Comparison of ENCODE assay signal across 13 cellular contexts in genomic region chr2:143160732-143161707, GRCh38. TPM values are rescaled to one million over a fixed set of nuclear protein-coding genes. Genes with fewer than 3 reads are reported as not detected.
A peak's percentile ranks its signal among the peaks of the same experiment; 100 is the strongest.
DNase-seq lines count a peak whose midpoint lies in the region; ATAC-seq, FAIRE-seq and TF ChIP-seq lines count a peak whose summit lies in the region.
"Had no signal": no experiment of that assay in that cellular context is flagged by ENCODE, and none has a peak within 500 bp of the region (broad histone marks: within the 10 kb centered on the region; RNA-seq: fewer than 3 reads in every experiment).

No MANE protein-coding gene starts in this region.

- peak overlapping the region; percentile 87 for H3K27ac Mint-ChIP-seq in CD8-positive, alpha-beta T cell
- H3K27ac Mint-ChIP-seq in central memory CD8-positive, alpha-beta T cell (ENCODE audit: low read depth) = peak overlapping the region; percentile 4
- no peak overlapping the region for H3K27ac Mint-ChIP-seq in MCF 10A (ENCODE audit: low read depth, unreplicated experiment)

- TF ChIP-seq EP300 in A549 (IDR thresholded peaks at IDR 0.05) = no peak

- H3K79me2 ChIP-seq in PC-9 (ENCODE audit: low read depth) = no peaks in the 10 kb centered on the region

- H3K4me3 Mint-ChIP-seq in CD8-positive, alpha-beta T cell = no peak overlapping the region
- H3K4me3 Mint-ChIP-seq in central memory CD8-positive, alpha-beta T cell = no peak overlapping the region
- no peak overlapping the region for H3K4me3 Mint-ChIP-seq in MCF 10A (ENCODE audit: unreplicated experiment)

- H3K27ac ChIP-seq in A549 (no peak overlapping the region), PC-9 (no peak overlapping the region)
- no peak overlapping the region for H3K27ac ChIP-seq in CD8-positive, alpha-beta T cell (ENCODE audit: low read depth, low read length)
- H3K27ac ChIP-seq: RWPE1 had no signal

- H3K27me3 ChIP-seq in CD8-positive, alpha-beta T cell (ENCODE audit: insufficient read depth, low read length) = no peaks in the 10 kb centered on the region
- H3K27me3 ChIP-seq in PC-9 (ENCODE audit: insufficient read depth, low read depth) = no peaks in the 10 kb centered on the region

- ATAC-seq in A549 (no peak), HG02571 (IDR thresholded peaks at IDR 0.05; ENCODE audit: unreplicated experiment) (no peak)
- ATAC-seq in CD8-positive, alpha-beta T cell = no peak
- no peak for ATAC-seq in central memory CD8-positive, alpha-beta T cell (replicated peaks; ENCODE audit: extremely low read depth, poor library complexity, severe bottlenecking)
- ATAC-seq: sciatic nerve had no signal

- no peaks in the 10 kb centered on the region for H3K27me3 Mint-ChIP-seq in CD8-positive, alpha-beta T cell (ENCODE audit: low read depth)
- no peaks in the 10 kb centered on the region for H3K27me3 Mint-ChIP-seq in central memory CD8-positive, alpha-beta T cell
- H3K27me3 Mint-ChIP-seq in MCF 10A (ENCODE audit: insufficient read depth, unreplicated experiment) = peaks cover 12% of the 10 kb centered on the region

- TF ChIP-seq CTCF in A549 (IDR thresholded peaks at IDR 0.05) (no peak), PC-9 (conservative IDR thresholded peaks at IDR 0.05) (no peak), MCF 10A (IDR thresholded peaks at IDR 0.05; ENCODE audit: unreplicated experiment) (no peak)
- TF ChIP-seq CTCF in CD8-positive, alpha-beta T cell (IDR thresholded peaks at IDR 0.05) = no peak

- no peaks in the 10 kb centered on the region for H3F3A ChIP-seq in PC-9 (ENCODE audit: insufficient read depth, low read depth)

- H3K36me3 ChIP-seq in CD8-positive, alpha-beta T cell (ENCODE audit: insufficient read depth, low read length) = peaks cover 4% of the 10 kb centered on the region
- no peaks in the 10 kb centered on the region for H3K36me3 ChIP-seq in PC-9 (ENCODE audit: low read depth)

- no peak for DNase-seq in A549 (ENCODE audit: low read depth in 1 of 2, low spot score in 1 of 2)
- DNase-seq in CD8-positive, alpha-beta T cell = peak in 1 of 7 experiments; percentile 18
- peak; percentile 68 for DNase-seq in NCI-H748 (lab: John Stamatoyannopoulos, UW; ENCODE audit: unreplicated experiment)
- DNase-seq in central memory CD8-positive, alpha-beta T cell (ENCODE audit: low spot score in 2 of 2) = no peak
- no peak for DNase-seq in PC-9
- DNase-seq in MCF 10A (ENCODE audit: unreplicated experiment) = no peak
- no peak for DNase-seq in NOMO-1 treated with DMSO at 0.1 percent for 48 hours (lab: John Stamatoyannopoulos, UW; ENCODE audit: unreplicated experiment)
- DNase-seq: activated CD4-positive, CD25-positive, alpha-beta regulatory T cell treated with anti-CD3 and anti-CD28 coated beads, Interleukin-2, amount 50 U/mL, for 72 hours; dermis blood vessel endothelial cell had no signal

- POLR2A ChIA-PET in A549 (lab: Yijun Ruan, JAX) (no interaction called here), PC-9 (lab: Charles Lee; ENCODE audit: unreplicated experiment) (no interaction called here), MCF 10A (lab: Yijun Ruan, JAX) (interaction anchor here (1.2 kb wide), 1 partner anchor 97 kb away, joined by 3 read pairs; no protein-coding TSS in a partner anchor)
- POLR2A ChIA-PET in CD8-positive, alpha-beta T cell (lab: Charles Lee) = interaction anchor here (1.0 to 2.2 kb wide), 10 partner anchors 12 to 101 kb away, joined by 3 to 8 read pairs (median 4); no protein-coding TSS in a partner anchor

- H3K9me3 Mint-ChIP-seq in CD8-positive, alpha-beta T cell = no peaks in the 10 kb centered on the region
- no peaks in the 10 kb centered on the region for H3K9me3 Mint-ChIP-seq in central memory CD8-positive, alpha-beta T cell
- H3K9me3 Mint-ChIP-seq in MCF 10A (ENCODE audit: unreplicated experiment) = no peaks in the 10 kb centered on the region

- H3K9me3 ChIP-seq in A549 = no peaks in the 10 kb centered on the region
- no peaks in the 10 kb centered on the region for H3K9me3 ChIP-seq in CD8-positive, alpha-beta T cell (ENCODE audit: low read length)
- no peaks in the 10 kb centered on the region for H3K9me3 ChIP-seq in PC-9 (ENCODE audit: insufficient read depth, low read depth)

- intact Hi-C loops in CD8-positive, alpha-beta T cell (cut with DNase I, micrococcal nuclease) = loop anchor here (5.0 kb wide), 2 partner anchors 34 to 301 kb away; partner anchors contain the start of gene ARHGAP15 (in 2 of the 2)
- intact Hi-C loops in PC-9 (cut with micrococcal nuclease; ENCODE audit: unreplicated experiment) (no loop called here), MCF 10A (cut with micrococcal nuclease) (no loop called here)

- no peak overlapping the region for H3K4me2 ChIP-seq in A549
- no peak overlapping the region for H3K4me2 ChIP-seq in PC-9

- no peaks in the 10 kb centered on the region for H3K9me2 ChIP-seq in PC-9 (ENCODE audit: insufficient read depth)

- TF ChIP-seq RAD21 in A549 (conservative IDR thresholded peaks at IDR 0.05 in 1 of 2, IDR thresholded peaks at IDR 0.05 in 1 of 2) = no peak

- 14% methylated on average over 8 of the region's 8 CpGs for WGBS in A549 (ENCODE audit: missing lambda C conversion rate)

- BruUV-seq in PC-9 (replicated peaks; lab: Mats Ljungman, UMichigan) (no TSS peak), MCF 10A (replicated peaks; lab: Mats Ljungman, UMichigan) (no TSS peak)

- H4K20me1 ChIP-seq in PC-9 (ENCODE audit: insufficient read depth) = no peaks in the 10 kb centered on the region

- FAIRE-seq in A549 (lab: Jason Lieb, UNC) = no peak

- H3K4me1 ChIP-seq in A549 (no peaks in the 10 kb centered on the region), PC-9 (replicated peaks; ENCODE audit: insufficient read depth) (no peaks in the 10 kb centered on the region)
- peaks cover 73% of the 10 kb centered on the region for H3K4me1 ChIP-seq in CD8-positive, alpha-beta T cell (ENCODE audit: insufficient read depth, low read length)

- H2AFZ ChIP-seq in PC-9 = no peak overlapping the region

- peaks cover 89% of the 10 kb centered on the region for H3K4me1 Mint-ChIP-seq in CD8-positive, alpha-beta T cell (ENCODE audit: low read depth)
- peaks cover 73% of the 10 kb centered on the region for H3K4me1 Mint-ChIP-seq in central memory CD8-positive, alpha-beta T cell
- no peaks in the 10 kb centered on the region for H3K4me1 Mint-ChIP-seq in MCF 10A (ENCODE audit: insufficient read depth, unreplicated experiment)

- H3K36me3 Mint-ChIP-seq in CD8-positive, alpha-beta T cell = peaks cover 57% of the 10 kb centered on the region
- peaks cover 14% of the 10 kb centered on the region for H3K36me3 Mint-ChIP-seq in central memory CD8-positive, alpha-beta T cell (ENCODE audit: insufficient read depth)
- H3K36me3 Mint-ChIP-seq in MCF 10A (ENCODE audit: insufficient read depth, unreplicated experiment) = no peaks in the 10 kb centered on the region

- no peak for TF ChIP-seq POLR2A in A549 (IDR thresholded peaks at IDR 0.05; ENCODE audit: low read length)

- H3K4me3 ChIP-seq in A549 (no peak overlapping the region), PC-9 (no peak overlapping the region)
- no peak overlapping the region for H3K4me3 ChIP-seq in CD8-positive, alpha-beta T cell (ENCODE audit: low read depth, low read length)
- H3K4me3 ChIP-seq: lung had no signal

- CTCF ChIA-PET in A549 (lab: Yijun Ruan, JAX) = interaction anchor here (0.8 to 3.6 kb wide), 7 partner anchors 12 to 123 kb away, joined by 3 to 27 read pairs (median 6); no protein-coding TSS in a partner anchor
- CTCF ChIA-PET in CD8-positive, alpha-beta T cell (lab: Charles Lee) = interaction anchor here (0.7 to 8.8 kb wide), 28 partner anchors 9 to 123 kb away, joined by 3 to 137 read pairs (median 7); partner anchors contain the start of gene ARHGAP15
- CTCF ChIA-PET in PC-9 (lab: Charles Lee) = interaction anchor here (0.6 kb wide), 2 partner anchors 20 to 129 kb away, joined by 3 read pairs; no protein-coding TSS in a partner anchor
- CTCF ChIA-PET in MCF 10A (lab: Yijun Ruan, JAX) = interaction anchor here (0.6 to 4.7 kb wide), 23 partner anchors 10 to 1117 kb away, joined by 3 to 72 read pairs (median 6); no protein-coding TSS in a partner anchor

TF ChIP-seq in A549, 52 proteins besides CTCF, POLR2A, EP300 and RAD21:
- TF ChIP-seq MAFK (IDR thresholded peaks at IDR 0.05; ENCODE audit: partially characterized antibody) (peak; percentile 37), GATA3 (IDR thresholded peaks at IDR 0.05; ENCODE audit: borderline replicate concordance) (no peak)

RNA-seq across cellular contexts. Expression of gene ARHGAP15, which starts 31.8 kb away (rescaled TPM):
- polyA plus RNA-seq in A549 (2011; rRNA removed) = 0.34 TPM in 1 of 2 replicates, not detected in the other
- not detected in 2 replicates for polyA plus RNA-seq in A549 (2012; cell fraction: cytosol; rRNA removed)
- not detected in 2 replicates for polyA plus RNA-seq in A549 (2012; cell fraction: nucleus; rRNA removed)
- polyA plus RNA-seq in A549 (2017; fragmentation: RNase III; extraction: RNeasy Plus Mini Kit Qiagen cat#74134 plus additional on column Dnase treatment) = not detected in 3 replicates
- not detected in 2 replicates for polyA minus RNA-seq in A549 (2011; rRNA and poly(A)+ RNA removed)
- total RNA-seq in CD8-positive, alpha-beta T cell = 100 to 1,000 TPM; 115 to 119 TPM
- total RNA-seq in PC-9 (2021) = not detected in 2 replicates
- 0.61 TPM in 1 of 2 replicates, not detected in the other for total RNA-seq in MCF 10A (2022)
- total RNA-seq: dermis blood vessel endothelial cell had no signal

Comparison
In these comparisons a context has a peak if more than half of its experiments do, and no peak if none do; other contexts are left out.
1. RNA of gene ARHGAP15, which starts 31.8 kb away (total RNA-seq): 115 to 119 TPM in CD8-positive, alpha-beta T cell; 0.61 TPM in MCF 10A and not detected in PC-9; every median in the first group is over 10 times any median in the second.
2. POLR2A ChIA-PET loops: an anchor here in CD8-positive, alpha-beta T cell (1.0 to 2.2 kb wide) and MCF 10A (1.2 kb wide); none called in A549 and PC-9.
3. intact Hi-C loops: an anchor here in CD8-positive, alpha-beta T cell (5.0 kb wide); none called in PC-9 and MCF 10A.